Comparison of ENCODE assay signal across 20 cellular contexts in genomic region chr11:102458531-102458930, GRCh38. TPM values are rescaled to one million over a fixed set of nuclear protein-coding genes. Genes with fewer than 3 reads are reported as not detected.
A peak's percentile ranks its signal among the peaks of the same experiment; 100 is the strongest.
DNase-seq lines count a peak whose midpoint lies in the region; ATAC-seq and TF ChIP-seq lines count a peak whose summit lies in the region.
"Had no signal": no experiment of that assay in that cellular context is flagged by ENCODE, and none has a peak within 500 bp of the region (broad histone marks: within the 10 kb centered on the region; RNA-seq: fewer than 3 reads in every experiment).

No MANE protein-coding gene starts in this region.

- no peak overlapping the region for H3K4me3 Mint-ChIP-seq in stimulated activated naive CD8-positive, alpha-beta T cell treated with anti-CD3 and anti-CD28 coated beads, Interleukin-15, Interleukin-2, amounts not matched to agents 100 ng/mL and 50 ng/mL, for 24 hours
- H3K4me3 Mint-ChIP-seq in activated T-helper 17 cell treated with anti-CD3 and anti-CD28 coated beads, Interleukin-2, amount 50 U/mL, for 72 hours, result peak overlapping the region; percentile 31
- no peak overlapping the region for H3K4me3 Mint-ChIP-seq in type B pancreatic cell

- H3K4me3 ChIP-seq in fibroblast of mammary gland (ENCODE audit: control insufficient read depth, low read depth, low read length), result no peak overlapping the region
- H3K4me3 ChIP-seq: esophagus muscularis mucosa, heart left ventricle, smooth muscle cell, suprapubic skin had no signal

- no peaks in the 10 kb centered on the region for H3K36me3 Mint-ChIP-seq in stimulated activated naive CD8-positive, alpha-beta T cell treated with anti-CD3 and anti-CD28 coated beads, Interleukin-15, Interleukin-2, amounts not matched to agents 100 ng/mL and 50 ng/mL, for 24 hours (ENCODE audit: low read depth)
- no peaks in the 10 kb centered on the region for H3K36me3 Mint-ChIP-seq in activated T-helper 17 cell treated with anti-CD3 and anti-CD28 coated beads, Interleukin-2, amount 50 U/mL, for 72 hours (ENCODE audit: low read depth)
- H3K36me3 Mint-ChIP-seq in type B pancreatic cell, result no peaks in the 10 kb centered on the region

- H3K27me3 Mint-ChIP-seq in stimulated activated naive CD8-positive, alpha-beta T cell treated with anti-CD3 and anti-CD28 coated beads, Interleukin-15, Interleukin-2, amounts not matched to agents 100 ng/mL and 50 ng/mL, for 24 hours, result no peaks in the 10 kb centered on the region
- H3K27me3 Mint-ChIP-seq in activated T-helper 17 cell treated with anti-CD3 and anti-CD28 coated beads, Interleukin-2, amount 50 U/mL, for 72 hours, result no peaks in the 10 kb centered on the region
- H3K27me3 Mint-ChIP-seq in type B pancreatic cell, result peaks cover 3% of the 10 kb centered on the region

- H3K4me1 Mint-ChIP-seq in stimulated activated naive CD8-positive, alpha-beta T cell treated with anti-CD3 and anti-CD28 coated beads, Interleukin-15, Interleukin-2, amounts not matched to agents 100 ng/mL and 50 ng/mL, for 24 hours (ENCODE audit: low read depth), result peaks cover 73% of the 10 kb centered on the region
- peaks cover 36% of the 10 kb centered on the region for H3K4me1 Mint-ChIP-seq in activated T-helper 17 cell treated with anti-CD3 and anti-CD28 coated beads, Interleukin-2, amount 50 U/mL, for 72 hours
- H3K4me1 Mint-ChIP-seq in type B pancreatic cell (ENCODE audit: unreplicated experiment), result peaks cover 22% of the 10 kb centered on the region

- no peak for DNase-seq in stimulated activated naive CD8-positive, alpha-beta T cell treated with anti-CD3 and anti-CD28 coated beads, Interleukin-15, Interleukin-2, amounts not matched to agents 100 U/mL and 50 U/mL, for 24 hours
- DNase-seq in fibroblast of mammary gland (ENCODE audit: low read depth), result peak; percentile 28
- DNase-seq in type B pancreatic cell (ENCODE audit: extremely low spot score, unreplicated experiment), result no peak
- DNase-seq in DMS 273 (lab: John Stamatoyannopoulos, UW; ENCODE audit: unreplicated experiment), result no peak
- DNase-seq: activated CD4-positive, CD25-positive, alpha-beta regulatory T cell; Caco-2; EL; H7; heart left ventricle; IMR-90; NCI-H187 treated with DMSO at 0.1 percent for 48 hours; SHP77 treated with DMSO at 0.1 percent for 48 hours; stimulated activated CD4-positive, alpha-beta T cell treated with anti-CD3 and anti-CD28 coated beads, Interleukin-4, amount 100 ng/mL, for 24 hours had no signal

- H3K9me3 Mint-ChIP-seq in stimulated activated naive CD8-positive, alpha-beta T cell treated with anti-CD3 and anti-CD28 coated beads, Interleukin-15, Interleukin-2, amounts not matched to agents 100 ng/mL and 50 ng/mL, for 24 hours, result no peaks in the 10 kb centered on the region
- no peaks in the 10 kb centered on the region for H3K9me3 Mint-ChIP-seq in activated T-helper 17 cell treated with anti-CD3 and anti-CD28 coated beads, Interleukin-2, amount 50 U/mL, for 72 hours
- H3K9me3 Mint-ChIP-seq in type B pancreatic cell, result no peaks in the 10 kb centered on the region

- peak overlapping the region; percentile 75 for H3K27ac Mint-ChIP-seq in stimulated activated naive CD8-positive, alpha-beta T cell treated with anti-CD3 and anti-CD28 coated beads, Interleukin-15, Interleukin-2, amounts not matched to agents 100 ng/mL and 50 ng/mL, for 24 hours
- H3K27ac Mint-ChIP-seq in activated T-helper 17 cell treated with anti-CD3 and anti-CD28 coated beads, Interleukin-2, amount 50 U/mL, for 72 hours, result no peak overlapping the region
- peak overlapping the region; percentile 26 for H3K27ac Mint-ChIP-seq in type B pancreatic cell

- TF ChIP-seq CTCF in fibroblast of mammary gland (conservative IDR thresholded peaks at IDR 0.05; ENCODE audit: control insufficient read depth, insufficient read depth, low read depth, low read length) (no peak), type B pancreatic cell (conservative IDR thresholded peaks at IDR 0.05) (no peak)

- no peak for ATAC-seq in stimulated activated naive CD8-positive, alpha-beta T cell treated with anti-CD3 and anti-CD28 coated beads, Interleukin-15, Interleukin-2, amounts not matched to agents 100 U/mL and 50 U/mL, for 24 hours
- ATAC-seq in activated T-helper 17 cell treated with anti-CD3 and anti-CD28 coated beads, Interleukin-2, amount 50 U/mL, for 72 hours (replicated peaks), result no peak
- ATAC-seq in GM18517 (IDR thresholded peaks at IDR 0.05; ENCODE audit: unreplicated experiment) (no peak), HG03159 (IDR thresholded peaks at IDR 0.05; ENCODE audit: unreplicated experiment) (no peak)
- ATAC-seq: heart left ventricle had no signal

RNA-seq across cellular contexts. Expression of gene TMEM123, which starts 6.0 kb away (rescaled TPM):
- 100 to 1,000 TPM; 140 to 209 TPM for total RNA-seq in activated T-helper 17 cell treated with anti-CD3 and anti-CD28 coated beads, Interleukin-2, amount 50 U/mL, for 72 hours
- 131 and 144 TPM in 2 replicates for total RNA-seq in type B pancreatic cell (ENCODE audit: low replicate concordance)
